21 cellular contexts compared by ENCODE assay signal in the genomic region with DNA sequence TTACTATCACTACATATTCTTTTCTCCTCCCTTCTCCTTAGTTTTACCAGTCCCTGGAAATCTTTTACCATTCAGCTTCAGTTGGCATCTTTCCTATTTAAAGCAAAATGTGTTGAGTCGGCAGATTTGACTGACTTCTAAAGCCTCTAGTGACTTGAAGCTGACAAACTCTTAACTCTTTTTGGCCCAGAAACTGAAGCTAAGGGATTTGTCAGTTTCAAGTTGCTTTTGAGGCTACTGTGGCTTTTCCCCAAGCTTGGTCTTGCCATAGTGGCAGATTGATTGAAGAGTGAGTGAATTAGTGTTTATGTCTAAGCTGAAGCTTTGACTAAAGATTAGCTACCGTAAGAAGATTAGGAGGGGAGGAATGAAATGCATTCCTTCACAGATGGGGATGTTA.
DNase-seq lines count a peak whose midpoint lies in the region; ATAC-seq, FAIRE-seq and TF ChIP-seq lines count a peak whose summit lies in the region.
"Had no signal": no experiment of that assay in that cellular context is flagged by ENCODE, and none has a peak within 500 bp of the region (broad histone marks: within the 10 kb centered on the region; RNA-seq: fewer than 3 reads in every experiment).

No MANE protein-coding gene starts in this region.

- H3K4me3 ChIP-seq in gastroesophageal sphincter, result no peak overlapping the region
- H3K4me3 ChIP-seq: pancreas had no signal

- no peaks in the 10 kb centered on the region for H3K27me3 ChIP-seq in gastroesophageal sphincter
- H3K27me3 ChIP-seq: pancreas had no signal

- H3K36me3 Mint-ChIP-seq in WTC11, result no peaks in the 10 kb centered on the region
- H3K36me3 Mint-ChIP-seq: activated naive CD4-positive, alpha-beta T cell treated with anti-CD3 and anti-CD28 coated beads, Interleukin-2, amount 50 U/mL, for 72 hours had no signal

- peak; percentile 17 for FAIRE-seq in islet of Langerhans (lab: Jason Lieb, UNC)
- FAIRE-seq: GM12892, pancreas had no signal

- no peak for TF ChIP-seq EP300 in gastroesophageal sphincter (IDR thresholded peaks at IDR 0.05)

- TF ChIP-seq POLR2A in gastroesophageal sphincter (IDR thresholded peaks at IDR 0.05), result no peak

- POLR2A ChIA-PET in WTC11 (lab: Charles Lee), result no interaction called here

- H3K27ac ChIP-seq in gastroesophageal sphincter (no peak overlapping the region), caudate nucleus (ENCODE audit: low read depth, low read length) (no peak overlapping the region)

- ATAC-seq in WTC11 (no peak), gastroesophageal sphincter (no peak), GM21423 (IDR thresholded peaks at IDR 0.05; ENCODE audit: unreplicated experiment) (no peak)
- ATAC-seq: activated naive CD4-positive, alpha-beta T cell treated with anti-CD3 and anti-CD28 coated beads, Interleukin-2, amount 50 U/mL, for 72 hours; stimulated activated naive CD8-positive, alpha-beta T cell treated with anti-CD3 and anti-CD28 coated beads, Interleukin-15, Interleukin-2, amounts not matched to agents 100 U/mL and 50 U/mL, for 24 hours had no signal

- peaks cover 5 to 27% (median 8%) of the 10 kb centered on the region in 3 donors for H3K4me1 ChIP-seq in gastroesophageal sphincter
- H3K4me1 ChIP-seq: pancreas had no signal

- H3K4me1 Mint-ChIP-seq in WTC11, result peaks cover 5% of the 10 kb centered on the region

- WGBS in gastroesophageal sphincter (ENCODE audit: low coverage in 1 of 2), 2 donors, result 31 to 43% methylated on average over 2 of the region's 2 CpGs

- TF ChIP-seq CTCF in WTC11 (IDR thresholded peaks at IDR 0.05) (no peak), gastroesophageal sphincter (IDR thresholded peaks at IDR 0.05) (no peak)

- H3K9me3 ChIP-seq in gastroesophageal sphincter, result no peaks in the 10 kb centered on the region
- H3K9me3 ChIP-seq: Caco-2, pancreas had no signal

- no peaks in the 10 kb centered on the region for H3K36me3 ChIP-seq in gastroesophageal sphincter
- H3K36me3 ChIP-seq: pancreas had no signal

- no peaks in the 10 kb centered on the region for H3K9me3 Mint-ChIP-seq in WTC11
- H3K9me3 Mint-ChIP-seq: activated naive CD4-positive, alpha-beta T cell treated with anti-CD3 and anti-CD28 coated beads, Interleukin-2, amount 50 U/mL, for 72 hours had no signal

- H3K27ac Mint-ChIP-seq in WTC11, result peak overlapping the region; percentile 16; the same call in 1 of the 2 replicates
- H3K27ac Mint-ChIP-seq: activated naive CD4-positive, alpha-beta T cell treated with anti-CD3 and anti-CD28 coated beads, Interleukin-2, amount 50 U/mL, for 72 hours had no signal

- H3K27me3 Mint-ChIP-seq in WTC11 (ENCODE audit: low read depth), result no peaks in the 10 kb centered on the region

- peak; percentile 59 for DNase-seq in D341Med (ENCODE audit: low spot score)
- no peak for DNase-seq in WTC11 (ENCODE audit: low spot score)
- DNase-seq in pons (ENCODE audit: low spot score), result peak; percentile 30
- DNase-seq in NCI-H187 treated with DMSO at 0.1 percent for 48 hours (lab: John Stamatoyannopoulos, UW), result no peak
- no peak for DNase-seq in caudate nucleus (lab: John Stamatoyannopoulos, UW)
- DNase-seq: activated CD4-positive, alpha-beta T cell treated with anti-CD3 and anti-CD28 coated beads, Interleukin-2, amount 50 U/mL, for 1 hour; Caco-2; central memory CD4-positive, alpha-beta T cell; head of caudate nucleus; islet precursor cell; NCI-H1105; NCI-H2171 treated with DMSO at 0.1 percent for 48 hours; pancreas; SHP77; stimulated activated CD4-positive, alpha-beta T cell treated with anti-CD3 and anti-CD28 coated beads, Interleukin-12 subunit alpha, Interleukin-12 subunit beta, amount 100 ng/mL, for 4 hours; stimulated activated naive CD8-positive, alpha-beta T cell treated with anti-CD3 and anti-CD28 coated beads, Interleukin-15, Interleukin-2, amounts not matched to agents 100 U/mL and 50 U/mL, for 24 hours had no signal

- CTCF ChIA-PET in WTC11 (lab: Charles Lee), result no interaction called here

- no peak overlapping the region for H3K4me3 Mint-ChIP-seq in WTC11

TF ChIP-seq in WTC11, 78 proteins besides CTCF, POLR2A, EP300 and RAD21:
- TF ChIP-seq IRF2 (CRISPR knock-in tag; IDR thresholded peaks at IDR 0.05; ENCODE audit: borderline replicate concordance, low read depth) (no peak), FOXK1 (CRISPR knock-in tag; IDR thresholded peaks at IDR 0.05) (no peak), ZNF396 (CRISPR knock-in tag; IDR thresholded peaks at IDR 0.05; ENCODE audit: borderline replicate concordance) (no peak), NFE2L1 (CRISPR knock-in tag; IDR thresholded peaks at IDR 0.05) (no peak), CREM (CRISPR knock-in tag; IDR thresholded peaks at IDR 0.05) (no peak), PRRX2 (CRISPR knock-in tag; IDR thresholded peaks at IDR 0.05) (no peak), MXD4 (CRISPR knock-in tag; IDR thresholded peaks at IDR 0.05; ENCODE audit: borderline replicate concordance) (no peak), NFYB (CRISPR knock-in tag; conservative IDR thresholded peaks at IDR 0.05; ENCODE audit: low read depth) (no peak), FOXJ3 (CRISPR knock-in tag; IDR thresholded peaks at IDR 0.05; ENCODE audit: borderline replicate concordance) (no peak), JUN (CRISPR knock-in tag; IDR thresholded peaks at IDR 0.05) (no peak)
- TF ChIP-seq, protein P1, sequence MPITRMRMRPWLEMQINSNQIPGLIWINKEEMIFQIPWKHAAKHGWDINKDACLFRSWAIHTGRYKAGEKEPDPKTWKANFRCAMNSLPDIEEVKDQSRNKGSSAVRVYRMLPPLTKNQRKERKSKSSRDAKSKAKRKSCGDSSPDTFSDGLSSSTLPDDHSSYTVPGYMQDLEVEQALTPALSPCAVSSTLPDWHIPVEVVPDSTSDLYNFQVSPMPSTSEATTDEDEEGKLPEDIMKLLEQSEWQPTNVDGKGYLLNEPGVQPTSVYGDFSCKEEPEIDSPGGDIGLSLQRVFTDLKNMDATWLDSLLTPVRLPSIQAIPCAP (CRISPR knock-in tag; IDR thresholded peaks at IDR 0.05), result no peak
- TF ChIP-seq, protein P2, sequence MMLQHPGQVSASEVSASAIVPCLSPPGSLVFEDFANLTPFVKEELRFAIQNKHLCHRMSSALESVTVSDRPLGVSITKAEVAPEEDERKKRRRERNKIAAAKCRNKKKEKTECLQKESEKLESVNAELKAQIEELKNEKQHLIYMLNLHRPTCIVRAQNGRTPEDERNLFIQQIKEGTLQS (CRISPR knock-in tag; conservative IDR thresholded peaks at IDR 0.05), result no peak
- TF ChIP-seq, protein P3, sequence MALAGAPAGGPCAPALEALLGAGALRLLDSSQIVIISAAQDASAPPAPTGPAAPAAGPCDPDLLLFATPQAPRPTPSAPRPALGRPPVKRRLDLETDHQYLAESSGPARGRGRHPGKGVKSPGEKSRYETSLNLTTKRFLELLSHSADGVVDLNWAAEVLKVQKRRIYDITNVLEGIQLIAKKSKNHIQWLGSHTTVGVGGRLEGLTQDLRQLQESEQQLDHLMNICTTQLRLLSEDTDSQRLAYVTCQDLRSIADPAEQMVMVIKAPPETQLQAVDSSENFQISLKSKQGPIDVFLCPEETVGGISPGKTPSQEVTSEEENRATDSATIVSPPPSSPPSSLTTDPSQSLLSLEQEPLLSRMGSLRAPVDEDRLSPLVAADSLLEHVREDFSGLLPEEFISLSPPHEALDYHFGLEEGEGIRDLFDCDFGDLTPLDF (CRISPR knock-in tag; IDR thresholded peaks at IDR 0.05), result no peak
- TF ChIP-seq, protein P4, sequence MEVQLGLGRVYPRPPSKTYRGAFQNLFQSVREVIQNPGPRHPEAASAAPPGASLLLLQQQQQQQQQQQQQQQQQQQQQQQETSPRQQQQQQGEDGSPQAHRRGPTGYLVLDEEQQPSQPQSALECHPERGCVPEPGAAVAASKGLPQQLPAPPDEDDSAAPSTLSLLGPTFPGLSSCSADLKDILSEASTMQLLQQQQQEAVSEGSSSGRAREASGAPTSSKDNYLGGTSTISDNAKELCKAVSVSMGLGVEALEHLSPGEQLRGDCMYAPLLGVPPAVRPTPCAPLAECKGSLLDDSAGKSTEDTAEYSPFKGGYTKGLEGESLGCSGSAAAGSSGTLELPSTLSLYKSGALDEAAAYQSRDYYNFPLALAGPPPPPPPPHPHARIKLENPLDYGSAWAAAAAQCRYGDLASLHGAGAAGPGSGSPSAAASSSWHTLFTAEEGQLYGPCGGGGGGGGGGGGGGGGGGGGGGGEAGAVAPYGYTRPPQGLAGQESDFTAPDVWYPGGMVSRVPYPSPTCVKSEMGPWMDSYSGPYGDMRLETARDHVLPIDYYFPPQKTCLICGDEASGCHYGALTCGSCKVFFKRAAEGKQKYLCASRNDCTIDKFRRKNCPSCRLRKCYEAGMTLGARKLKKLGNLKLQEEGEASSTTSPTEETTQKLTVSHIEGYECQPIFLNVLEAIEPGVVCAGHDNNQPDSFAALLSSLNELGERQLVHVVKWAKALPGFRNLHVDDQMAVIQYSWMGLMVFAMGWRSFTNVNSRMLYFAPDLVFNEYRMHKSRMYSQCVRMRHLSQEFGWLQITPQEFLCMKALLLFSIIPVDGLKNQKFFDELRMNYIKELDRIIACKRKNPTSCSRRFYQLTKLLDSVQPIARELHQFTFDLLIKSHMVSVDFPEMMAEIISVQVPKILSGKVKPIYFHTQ (CRISPR knock-in tag; IDR thresholded peaks at IDR 0.05), result no peak

Comparison
In these comparisons a context has a peak if more than half of its experiments do, and no peak if none do; other contexts are left out.
1. DNase-seq: peak in D341Med (single experiment) and pons (single experiment); none in WTC11 (single experiment), NCI-H187 treated with DMSO at 0.1 percent for 48 hours (single experiment) and caudate nucleus (0 of 61).